Comparison of ENCODE assay signal across 21 cellular contexts in the genomic region with DNA sequence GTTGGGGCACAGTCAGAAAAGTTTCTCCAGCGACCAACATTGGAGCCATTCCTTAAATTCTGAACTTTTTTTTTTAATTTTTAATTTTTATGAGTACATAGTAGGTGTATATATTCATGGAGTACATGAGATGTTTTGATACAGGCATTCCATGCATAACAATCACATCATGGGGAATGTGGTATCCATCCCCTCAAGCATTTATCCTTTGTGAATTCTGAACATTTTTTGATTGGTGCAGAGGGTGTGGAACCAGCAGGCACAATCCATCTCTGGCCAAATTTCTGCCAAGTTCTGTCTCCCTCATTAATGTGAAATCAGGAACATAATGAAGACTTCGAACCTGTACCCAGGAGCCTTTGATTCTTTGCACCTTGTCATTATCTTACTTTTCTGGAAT.
DNase-seq lines count a peak whose midpoint lies in the region; ATAC-seq and TF ChIP-seq lines count a peak whose summit lies in the region.
"Had no signal": no experiment of that assay in that cellular context is flagged by ENCODE, and none has a peak within 500 bp of the region (broad histone marks: within the 10 kb centered on the region; RNA-seq: fewer than 3 reads in every experiment).

No MANE protein-coding gene starts in this region.

- H2BK5ac ChIP-seq in IMR-90 (ENCODE audit: low read depth, low read length, poor library complexity, severe bottlenecking): no peak overlapping the region

- no peak overlapping the region for H4K8ac ChIP-seq in IMR-90 (ENCODE audit: low read depth in 2 of 2, low read length in 2 of 2)

- no peaks in the 10 kb centered on the region for H3K27me3 ChIP-seq in IMR-90 (ENCODE audit: control insufficient read depth, insufficient read depth, low read length)
- no peaks in the 10 kb centered on the region for H3K27me3 ChIP-seq in adipocyte (replicated peaks; ENCODE audit: control insufficient read depth, insufficient read depth, low read length)

- H2BK15ac ChIP-seq in IMR-90 (ENCODE audit: low read depth, low read length): no peak overlapping the region

- intact Hi-C loops in IMR-90 (cut with micrococcal nuclease): no loop called here

- H3K4me1 ChIP-seq in IMR-90 (ENCODE audit: control insufficient read depth, insufficient read depth, low read length) (peaks cover 4% of the 10 kb centered on the region), adipocyte (ENCODE audit: control insufficient read depth, insufficient read depth, low read length) (peaks cover 4% of the 10 kb centered on the region)
- H3K4me1 ChIP-seq: BLaER1, Caco-2 had no signal

- H2AK9ac ChIP-seq in IMR-90 (replicated peaks; ENCODE audit: low read depth, low read length, poor library complexity): no peak overlapping the region

- H2BK120ac ChIP-seq in IMR-90 (ENCODE audit: low read depth, low read length): peak overlapping the region; percentile 23; the same call in 1 of the 2 replicates

- no peak overlapping the region for H3K23ac ChIP-seq in IMR-90 (ENCODE audit: low read depth, low read length)

- no peaks in the 10 kb centered on the region for H3K27me3 Mint-ChIP-seq in osteocyte (ENCODE audit: unreplicated experiment)
- H3K27me3 Mint-ChIP-seq: CD4-positive, CD25-positive, alpha-beta regulatory T cell had no signal

- peaks cover 16% of the 10 kb centered on the region for H3K9me3 Mint-ChIP-seq in osteocyte (ENCODE audit: unreplicated experiment)
- H3K9me3 Mint-ChIP-seq: CD8-positive, alpha-beta T cell; GM23338 had no signal

- H3K4me3 Mint-ChIP-seq in osteocyte (ENCODE audit: unreplicated experiment): no peak overlapping the region
- H3K4me3 Mint-ChIP-seq: B cell; CD4-positive, CD25-positive, alpha-beta regulatory T cell; CD8-positive, alpha-beta T cell; GM23338; H9 had no signal

- H3K4me3 ChIP-seq in IMR-90 (ENCODE audit: insufficient read depth, low read depth, low read length) (no peak overlapping the region), adipocyte (ENCODE audit: low read length) (no peak overlapping the region)
- H3K4me3 ChIP-seq: BLaER1, GM23338 had no signal

- no peak for TF ChIP-seq RAD21 in IMR-90 (IDR thresholded peaks at IDR 0.05; ENCODE audit: low read length)

- H4K20me1 ChIP-seq in IMR-90 (ENCODE audit: insufficient read depth, low read length): no peaks in the 10 kb centered on the region
- H4K20me1 ChIP-seq: BLaER1 had no signal

- no peak overlapping the region for H2BK20ac ChIP-seq in IMR-90 (ENCODE audit: low read depth, low read length)

- DNase-seq in EH (ENCODE audit: low read depth): peak; percentile 70
- DNase-seq in IMR-90: no peak
- peak; percentile 6 for DNase-seq in adipocyte (ENCODE audit: low read depth)
- no peak for DNase-seq in osteocyte (ENCODE audit: extremely low spot score, unreplicated experiment)
- no peak for DNase-seq in omental fat pad (ENCODE audit: low spot score)
- no peak for DNase-seq in cerebellar cortex (ENCODE audit: low spot score)
- no peak for DNase-seq in NCI-H446 (lab: John Stamatoyannopoulos, UW)
- DNase-seq: Caco-2; CD4-positive, CD25-positive, alpha-beta regulatory T cell; CD8-positive, alpha-beta T cell; DMS153; DND-41; GF-D8; H9 had no signal

- POLR2A ChIA-PET in IMR-90 (lab: Charles Lee; ENCODE audit: unreplicated experiment): no interaction called here

- H3K36me3 ChIP-seq in IMR-90 (ENCODE audit: control insufficient read depth, insufficient read depth, low read length) (no peaks in the 10 kb centered on the region), adipocyte (ENCODE audit: control insufficient read depth, insufficient read depth, low read length, severe bottlenecking) (no peaks in the 10 kb centered on the region)
- H3K36me3 ChIP-seq: BLaER1 had no signal

- H4K5ac ChIP-seq in IMR-90 (ENCODE audit: low read depth, low read length): no peak overlapping the region

- H3K27ac Mint-ChIP-seq in osteocyte (ENCODE audit: unreplicated experiment): peak overlapping the region; percentile 81
- H3K27ac Mint-ChIP-seq: B cell; CD4-positive, CD25-positive, alpha-beta regulatory T cell; CD8-positive, alpha-beta T cell; GM23338; H9 had no signal

- no peak overlapping the region for H3K9ac ChIP-seq in IMR-90 (ENCODE audit: low read depth, low read length)
- H3K9ac ChIP-seq in adipocyte (ENCODE audit: low read length): no peak overlapping the region
- H3K9ac ChIP-seq: BLaER1 had no signal

- no peaks in the 10 kb centered on the region for H3K9me1 ChIP-seq in IMR-90 (ENCODE audit: insufficient read depth, low read length)

- H3K79me1 ChIP-seq in IMR-90 (ENCODE audit: low read depth in 1 of 2, low read length in 2 of 2): no peaks in the 10 kb centered on the region

- H3K4me1 Mint-ChIP-seq in osteocyte (ENCODE audit: unreplicated experiment): peaks cover 48% of the 10 kb centered on the region
- H3K4me1 Mint-ChIP-seq: B cell; CD4-positive, CD25-positive, alpha-beta regulatory T cell; GM23338; H9 had no signal

- no peak overlapping the region for H3K56ac ChIP-seq in IMR-90 (ENCODE audit: extremely low read depth, insufficient read depth, low read length)

- no peak overlapping the region for H2AFZ ChIP-seq in IMR-90 (replicated peaks; ENCODE audit: low read length, poor library complexity)
- H2AFZ ChIP-seq: GM23338 had no signal

- no peak overlapping the region for H3K14ac ChIP-seq in IMR-90 (replicated peaks; ENCODE audit: low read depth, low read length)

- no peak overlapping the region for H3K18ac ChIP-seq in IMR-90 (ENCODE audit: low read depth, low read length)

- no peaks in the 10 kb centered on the region for H3K36me3 Mint-ChIP-seq in osteocyte (ENCODE audit: unreplicated experiment)
- H3K36me3 Mint-ChIP-seq: CD4-positive, CD25-positive, alpha-beta regulatory T cell; CD8-positive, alpha-beta T cell had no signal

- no peak for TF ChIP-seq CTCF in IMR-90 (conservative IDR thresholded peaks at IDR 0.05; ENCODE audit: low read depth, low read length)
- TF ChIP-seq CTCF in osteocyte (IDR thresholded peaks at IDR 0.05): no peak
- no peak for TF ChIP-seq CTCF in omental fat pad (IDR thresholded peaks at IDR 0.05)

- ATAC-seq in IMR-90 (ENCODE audit: low read depth) (peak; percentile 54), omental fat pad (ENCODE audit: low FRiP score) (no peak), HG02870 (IDR thresholded peaks at IDR 0.05; ENCODE audit: unreplicated experiment) (no peak)
- ATAC-seq: CD8-positive, alpha-beta T cell; GM23338; HCT116 had no signal

- H3K9me3 ChIP-seq in IMR-90 (ENCODE audit: control insufficient read depth, insufficient read depth, low read length): no peaks in the 10 kb centered on the region
- no peaks in the 10 kb centered on the region for H3K9me3 ChIP-seq in adipocyte (ENCODE audit: control insufficient read depth, low read length)
- H3K9me3 ChIP-seq: BLaER1, Caco-2 had no signal

- H3K4me2 ChIP-seq in IMR-90 (ENCODE audit: low read depth, low read length): no peak overlapping the region
- H3K4me2 ChIP-seq: BLaER1, GM23338 had no signal

- H3K4ac ChIP-seq in IMR-90 (ENCODE audit: low read depth, low read length): no peak overlapping the region

- TF ChIP-seq POLR2A in IMR-90 (IDR thresholded peaks at IDR 0.05; ENCODE audit: low read depth, low read length): no peak

- in situ Hi-C loops in IMR-90 (cut with MboI; ENCODE audit: low sequenced_read_pairs): no loop called here

- H3K27ac ChIP-seq in IMR-90 (ENCODE audit: insufficient read depth, low read length): no peak overlapping the region
- H3K27ac ChIP-seq: 22Rv1, BLaER1, C4-2B had no signal

- no CpG with 5 or more reads among the region's 2 CpGs for WGBS in IMR-90 (ENCODE audit: extremely low coverage in 2 of 2, insufficient read length in 1 of 2), 2 experiments

- H4K91ac ChIP-seq in IMR-90 (ENCODE audit: insufficient read depth, low read depth, low read length): no peak overlapping the region

- BruUV-seq in IMR-90 (replicated peaks; lab: Mats Ljungman, UMichigan): no TSS peak

- CTCF ChIA-PET in IMR-90 (lab: Yijun Ruan, JAX): no interaction called here

- dilution Hi-C loops in IMR-90 (cut with HindIII; ENCODE audit: low sequenced_read_pairs, unreplicated experiment): no loop called here

- H2AK5ac ChIP-seq in IMR-90 (ENCODE audit: low read depth, low read length): no peak overlapping the region

TF ChIP-seq in IMR-90, 13 proteins besides CTCF, POLR2A, EP300 and RAD21:
- TF ChIP-seq MAFK (IDR thresholded peaks at IDR 0.05; ENCODE audit: low read depth, low read length) (no peak), CHD1 (IDR thresholded peaks at IDR 0.05; ENCODE audit: low read depth, low read length) (no peak), FOS (IDR thresholded peaks at IDR 0.05; ENCODE audit: low read depth, low read length) (no peak), MAZ (IDR thresholded peaks at IDR 0.05; ENCODE audit: borderline replicate concordance, low read depth, low read length) (no peak), MXI1 (IDR thresholded peaks at IDR 0.05; ENCODE audit: borderline replicate concordance, low read depth, low read length) (no peak), RFX5 (IDR thresholded peaks at IDR 0.05; ENCODE audit: low read depth, low read length) (no peak), BHLHE40 (IDR thresholded peaks at IDR 0.05; ENCODE audit: low read depth, low read length) (no peak), CEBPB (IDR thresholded peaks at IDR 0.05; ENCODE audit: low read depth, low read length) (no peak), NFE2L2 (IDR thresholded peaks at IDR 0.05; ENCODE audit: low read depth, low read length) (no peak)

Comparison
In these comparisons a context has a peak if more than half of its experiments do, and no peak if none do; other contexts are left out.
1. DNase-seq: peak in EH (single experiment) and adipocyte (single experiment); none in IMR-90 (single experiment), osteocyte (single experiment), omental fat pad (single experiment), cerebellar cortex (single experiment) and NCI-H446 (0 of 2).